In the genomic region with DNA sequence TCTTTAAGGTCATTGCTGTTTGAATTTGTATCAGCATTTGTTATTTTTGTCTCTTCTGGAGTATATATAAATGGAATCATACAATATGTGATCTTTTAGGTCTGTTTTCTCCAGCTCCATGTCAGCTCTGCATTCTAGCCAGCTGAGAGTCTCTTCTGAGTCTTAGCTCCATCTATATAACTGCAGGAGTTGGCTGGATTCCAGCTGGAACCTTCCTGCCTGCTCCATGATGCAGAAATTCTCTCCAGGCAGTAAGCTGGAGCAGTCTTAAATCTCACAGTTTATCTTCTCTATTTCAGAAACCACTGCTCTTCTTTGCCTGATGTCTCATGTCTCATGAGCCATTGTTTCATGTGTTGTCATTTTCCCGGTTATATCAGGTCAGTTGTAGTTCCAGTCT, we compare ENCODE assay signal across 13 cellular contexts.
A peak's percentile ranks its signal among the peaks of the same experiment; 100 is the strongest.
DNase-seq lines count a peak whose midpoint lies in the region; ATAC-seq and TF ChIP-seq lines count a peak whose summit lies in the region.
"Had no signal": no experiment of that assay in that cellular context is flagged by ENCODE, and none has a peak within 500 bp of the region (broad histone marks: within the 10 kb centered on the region; RNA-seq: fewer than 3 reads in every experiment).

No MANE protein-coding gene starts in this region.

- no peaks in the 10 kb centered on the region for H3K27me3 ChIP-seq in cardiac muscle cell
- H3K27me3 ChIP-seq in thyroid gland: no peaks in the 10 kb centered on the region
- H3K27me3 ChIP-seq: uterus had no signal

- TF ChIP-seq POLR2A in thyroid gland (IDR thresholded peaks at IDR 0.05): no peak

- H3K9me3 ChIP-seq in cardiac muscle cell (ENCODE audit: low read depth): no peaks in the 10 kb centered on the region
- no peaks in the 10 kb centered on the region for H3K9me3 ChIP-seq in thyroid gland
- H3K9me3 ChIP-seq: uterus had no signal

- DNase-seq in cardiac muscle cell (ENCODE audit: low read depth in 1 of 2, low spot score in 1 of 2) (peak; percentile 66 to 71), cardiac septum (ENCODE audit: low spot score) (no peak), NCI-H510A (lab: John Stamatoyannopoulos, UW) (peak; percentile 14), fibroblast of villous mesenchyme (ENCODE audit: low read depth) (peak; percentile 12), thyroid gland (peak; percentile 68)
- no peak for DNase-seq in activated CD4-positive, alpha-beta T cell treated with anti-CD3 and anti-CD28 coated beads for 1 hour
- DNase-seq: activated CD8-positive, alpha-beta memory T cell treated with anti-CD3 and anti-CD28 coated beads, Interleukin-2, amount 50 U/mL, for 4 hours; naive B cell; RPMI8226 had no signal

- H3K4me3 ChIP-seq in cardiac muscle cell (no peak overlapping the region), fibroblast of villous mesenchyme (ENCODE audit: low read depth, low read length) (no peak overlapping the region), thyroid gland (replicated peaks in 1 of 3) (no peak overlapping the region)
- H3K4me3 ChIP-seq: uterus had no signal

- ATAC-seq in HG03196 (IDR thresholded peaks at IDR 0.05; ENCODE audit: unreplicated experiment) (no peak), esophagus mucosa (no peak)

- H3K4me1 ChIP-seq in cardiac muscle cell (ENCODE audit: low read depth) (no peaks in the 10 kb centered on the region), thyroid gland (no peaks in the 10 kb centered on the region)
- H3K4me1 ChIP-seq: uterus had no signal

- TF ChIP-seq CTCF in cardiac muscle cell (IDR thresholded peaks at IDR 0.05; ENCODE audit: low read depth, low read length): no peak
- TF ChIP-seq CTCF in fibroblast of villous mesenchyme (IDR thresholded peaks at IDR 0.05; ENCODE audit: insufficient read depth, low read depth, low read length): no peak
- no peak for TF ChIP-seq CTCF in thyroid gland (IDR thresholded peaks at IDR 0.05)

- WGBS in thyroid gland, 2 donors: 17 to 20% methylated on average over 1 of the region's 1 CpG

- H3K27ac ChIP-seq in cardiac muscle cell (no peak overlapping the region), thyroid gland (no peak overlapping the region)
- H3K27ac ChIP-seq: epithelial cell of prostate, uterus had no signal

- intact Hi-C loops in cardiac septum (cut with DNase I): no loop called here
- intact Hi-C loops in thyroid gland (cut with DNase I): no loop called here

- H3K36me3 ChIP-seq in cardiac muscle cell (no peaks in the 10 kb centered on the region), thyroid gland (no peaks in the 10 kb centered on the region)
- H3K36me3 ChIP-seq: uterus had no signal

Comparison
In these comparisons a context has a peak if more than half of its experiments do, and no peak if none do; other contexts are left out.
1. DNase-seq: peak in cardiac muscle cell (2 of 2), NCI-H510A (single experiment), fibroblast of villous mesenchyme (single experiment) and thyroid gland (2 of 2); none in cardiac septum (single experiment) and activated CD4-positive, alpha-beta T cell treated with anti-CD3 and anti-CD28 coated beads for 1 hour (single experiment).